In the genomic region with DNA sequence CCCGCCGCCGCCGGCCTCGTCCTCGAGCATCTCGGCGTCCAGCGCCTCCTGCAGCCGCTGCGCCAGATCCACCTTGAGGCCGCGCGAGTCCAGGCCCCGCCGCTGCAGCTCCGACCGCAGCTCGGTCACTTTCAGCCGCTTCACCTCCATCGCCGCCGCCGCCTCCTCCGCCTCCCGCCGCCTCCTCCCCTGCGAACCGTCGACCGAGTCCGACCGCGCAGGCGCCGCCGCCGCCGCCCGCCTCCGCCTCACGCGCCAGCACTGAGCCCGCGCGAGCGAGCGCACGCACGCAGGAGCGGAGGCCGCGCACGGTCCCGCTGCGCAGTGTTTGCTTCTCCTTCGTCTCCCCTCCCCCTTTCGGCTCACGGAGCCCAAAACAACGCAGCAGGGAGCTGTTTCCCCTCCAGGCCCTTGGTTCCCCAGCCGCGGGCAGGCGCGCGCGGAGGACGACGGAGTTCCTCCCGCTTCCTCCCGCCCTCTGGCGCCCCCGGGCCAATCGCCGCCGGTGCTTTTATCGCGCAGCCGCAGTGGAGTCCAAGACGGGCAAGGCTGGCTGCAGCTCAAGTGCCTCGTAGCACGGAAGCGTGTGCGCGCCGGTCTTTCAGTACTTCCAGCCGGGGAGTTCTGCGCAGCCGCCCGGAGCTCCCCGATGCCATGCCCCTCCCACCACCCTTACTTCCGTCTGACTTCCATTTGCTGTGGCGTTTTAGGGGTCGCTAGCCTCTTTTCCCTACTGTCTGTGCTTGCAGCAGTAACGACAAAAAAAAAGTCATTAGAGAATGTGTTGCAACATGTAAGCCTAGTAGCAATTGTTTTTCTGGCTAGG, we compare ENCODE assay signal across 1 cellular context.
A peak's percentile ranks its signal among the peaks of the same experiment; 100 is the strongest.
TF ChIP-seq lines count a peak whose summit lies in the region.

HNRNPUL2 (minus strand) TSS at position 451 of the 826 bp plus-strand sequence; CDS start at position 150, 301 bp downstream.

TF ChIP-seq in HepG2, 621 proteins besides CTCF, POLR2A, EP300 and RAD21 (continued from another document and continues in another):
- TF ChIP-seq ZBTB40 (IDR thresholded peaks at IDR 0.05) (no peak), ZBTB40 (CRISPR knock-in tag; IDR thresholded peaks at IDR 0.05) (peak; percentile 53; the same call in 1 of the 2 replicates), CERS6 (CRISPR knock-in tag; IDR thresholded peaks at IDR 0.05) (no peak), ZNF839 (CRISPR knock-in tag; IDR thresholded peaks at IDR 0.05; ENCODE audit: borderline replicate concordance) (no peak; the same call in 1 of the 2 replicates), POGZ (CRISPR knock-in tag; IDR thresholded peaks at IDR 0.05) (no peak), RBM39 (IDR thresholded peaks at IDR 0.05; ENCODE audit: low read depth, low read length, poor library complexity, severe bottlenecking) (peak; percentile 17), ZFP36 (IDR thresholded peaks at IDR 0.05; ENCODE audit: borderline replicate concordance, low read depth, low read length, partially characterized antibody) (no peak), ZNF75D (CRISPR knock-in tag; IDR thresholded peaks at IDR 0.05; ENCODE audit: borderline replicate concordance) (no peak), MIER2 (CRISPR knock-in tag; IDR thresholded peaks at IDR 0.05) (0 out of 2 replicates have a peak, but pooled peaks have one; percentile 47), RBFOX2 (IDR thresholded peaks at IDR 0.05; ENCODE audit: low read depth, low read length) (peak; percentile 98), HMG20B (CRISPR knock-in tag; conservative IDR thresholded peaks at IDR 0.05) (peak; percentile 67; the same call in 1 of the 2 replicates), ZNF614 (CRISPR knock-in tag; IDR thresholded peaks at IDR 0.05; ENCODE audit: borderline replicate concordance) (peak; percentile 47; the same call in 1 of the 2 replicates), MED1 (CRISPR knock-in tag; IDR thresholded peaks at IDR 0.05) (peak; percentile 80), AGO1 (IDR thresholded peaks at IDR 0.05; ENCODE audit: low read depth, low read length, poor library complexity, severe bottlenecking) (no peak), BRCA1 (CRISPR knock-in tag; IDR thresholded peaks at IDR 0.05) (no peak; the same call in 1 of the 2 replicates), ZFP36L2 (CRISPR knock-in tag; IDR thresholded peaks at IDR 0.05) (0 out of 2 replicates have a peak, but pooled peaks have one; percentile 50), ZNF746 (CRISPR knock-in tag; IDR thresholded peaks at IDR 0.05) (no peak; the same call in 1 of the 2 replicates), ZNF367 (CRISPR knock-in tag; IDR thresholded peaks at IDR 0.05; ENCODE audit: borderline replicate concordance) (peak; percentile 84; the same call in 1 of the 2 replicates), ZNF709 (CRISPR knock-in tag; IDR thresholded peaks at IDR 0.05) (peak; percentile 91), TBP (CRISPR knock-in tag; IDR thresholded peaks at IDR 0.05) (peak; percentile 63; the same call in 1 of the 2 replicates), JARID2 (CRISPR knock-in tag; IDR thresholded peaks at IDR 0.05; ENCODE audit: insufficient replicate concordance) (no peak), ZNF775 (CRISPR knock-in tag; IDR thresholded peaks at IDR 0.05; ENCODE audit: borderline replicate concordance) (no peak), CBX5 (CRISPR knock-in tag; IDR thresholded peaks at IDR 0.05; ENCODE audit: borderline replicate concordance) (peak; percentile 91; the same call in 1 of the 2 replicates), JUND (CRISPR knock-in tag; IDR thresholded peaks at IDR 0.05) (no peak), CENPX (CRISPR knock-in tag; IDR thresholded peaks at IDR 0.05) (no peak), RXRA (CRISPR knock-in tag; IDR thresholded peaks at IDR 0.05) (peak; percentile 67; the same call in 1 of the 2 replicates), GTF2F1 (IDR thresholded peaks at IDR 0.05; ENCODE audit: low read length) (peak; percentile 32; the same call in 1 of the 2 replicates), GLI4 (CRISPR knock-in tag; IDR thresholded peaks at IDR 0.05; ENCODE audit: borderline replicate concordance) (peak; percentile 65), ZNF354B (CRISPR knock-in tag; IDR thresholded peaks at IDR 0.05) (no peak), IKZF5 (CRISPR knock-in tag; IDR thresholded peaks at IDR 0.05) (peak; percentile 59; the same call in 1 of the 2 replicates), ZNF766 (CRISPR knock-in tag; IDR thresholded peaks at IDR 0.05; ENCODE audit: borderline replicate concordance) (peak; percentile 95), ZNF773 (CRISPR knock-in tag; IDR thresholded peaks at IDR 0.05; ENCODE audit: borderline replicate concordance) (peak; percentile 84), SAP130 (CRISPR knock-in tag; IDR thresholded peaks at IDR 0.05; ENCODE audit: low read depth) (peak; percentile 92), SSRP1 (CRISPR knock-in tag; IDR thresholded peaks at IDR 0.05) (no peak), ARNT (IDR thresholded peaks at IDR 0.05) (no peak), TARDBP (CRISPR knock-in tag; IDR thresholded peaks at IDR 0.05) (no peak; the same call in none of the 2 replicates), ZNF672 (CRISPR knock-in tag; IDR thresholded peaks at IDR 0.05) (no peak), NR2F1 (CRISPR knock-in tag; IDR thresholded peaks at IDR 0.05) (no peak), ZMYM2 (CRISPR knock-in tag; IDR thresholded peaks at IDR 0.05) (no peak), ZNF557 (CRISPR knock-in tag; IDR thresholded peaks at IDR 0.05) (peak; percentile 63; the same call in 1 of the 2 replicates), GLMP (CRISPR knock-in tag; IDR thresholded peaks at IDR 0.05; ENCODE audit: borderline replicate concordance) (peak; percentile 68; the same call in 1 of the 2 replicates), TP53 (CRISPR knock-in tag; conservative IDR thresholded peaks at IDR 0.05) (no peak), ZNF235 (CRISPR knock-in tag; IDR thresholded peaks at IDR 0.05; ENCODE audit: borderline replicate concordance) (no peak), CENPBD1 (CRISPR knock-in tag; IDR thresholded peaks at IDR 0.05; ENCODE audit: borderline replicate concordance, low read depth) (no peak; the same call in 1 of the 2 replicates), ZNF781 (CRISPR knock-in tag; IDR thresholded peaks at IDR 0.05; ENCODE audit: borderline replicate concordance, not compliant biosample characterization) (peak; percentile 66)
- TF ChIP-seq, protein P1, sequence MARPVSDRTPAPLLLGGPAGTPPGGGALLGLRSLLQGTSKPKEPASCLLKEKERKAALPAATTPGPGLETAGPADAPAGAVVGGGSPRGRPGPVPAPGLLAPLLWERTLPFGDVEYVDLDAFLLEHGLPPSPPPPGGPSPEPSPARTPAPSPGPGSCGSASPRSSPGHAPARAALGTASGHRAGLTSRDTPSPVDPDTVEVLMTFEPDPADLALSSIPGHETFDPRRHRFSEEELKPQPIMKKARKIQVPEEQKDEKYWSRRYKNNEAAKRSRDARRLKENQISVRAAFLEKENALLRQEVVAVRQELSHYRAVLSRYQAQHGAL (CRISPR knock-in tag; IDR thresholded peaks at IDR 0.05; ENCODE audit: not compliant biosample characterization) = peak; percentile 83
- TF ChIP-seq, protein P2, sequence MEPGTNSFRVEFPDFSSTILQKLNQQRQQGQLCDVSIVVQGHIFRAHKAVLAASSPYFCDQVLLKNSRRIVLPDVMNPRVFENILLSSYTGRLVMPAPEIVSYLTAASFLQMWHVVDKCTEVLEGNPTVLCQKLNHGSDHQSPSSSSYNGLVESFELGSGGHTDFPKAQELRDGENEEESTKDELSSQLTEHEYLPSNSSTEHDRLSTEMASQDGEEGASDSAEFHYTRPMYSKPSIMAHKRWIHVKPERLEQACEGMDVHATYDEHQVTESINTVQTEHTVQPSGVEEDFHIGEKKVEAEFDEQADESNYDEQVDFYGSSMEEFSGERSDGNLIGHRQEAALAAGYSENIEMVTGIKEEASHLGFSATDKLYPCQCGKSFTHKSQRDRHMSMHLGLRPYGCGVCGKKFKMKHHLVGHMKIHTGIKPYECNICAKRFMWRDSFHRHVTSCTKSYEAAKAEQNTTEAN (CRISPR knock-in tag; conservative IDR thresholded peaks at IDR 0.05) = peak; percentile 85
- TF ChIP-seq, protein P3, sequence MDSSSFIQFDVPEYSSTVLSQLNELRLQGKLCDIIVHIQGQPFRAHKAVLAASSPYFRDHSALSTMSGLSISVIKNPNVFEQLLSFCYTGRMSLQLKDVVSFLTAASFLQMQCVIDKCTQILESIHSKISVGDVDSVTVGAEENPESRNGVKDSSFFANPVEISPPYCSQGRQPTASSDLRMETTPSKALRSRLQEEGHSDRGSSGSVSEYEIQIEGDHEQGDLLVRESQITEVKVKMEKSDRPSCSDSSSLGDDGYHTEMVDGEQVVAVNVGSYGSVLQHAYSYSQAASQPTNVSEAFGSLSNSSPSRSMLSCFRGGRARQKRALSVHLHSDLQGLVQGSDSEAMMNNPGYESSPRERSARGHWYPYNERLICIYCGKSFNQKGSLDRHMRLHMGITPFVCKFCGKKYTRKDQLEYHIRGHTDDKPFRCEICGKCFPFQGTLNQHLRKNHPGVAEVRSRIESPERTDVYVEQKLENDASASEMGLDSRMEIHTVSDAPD (CRISPR knock-in tag; IDR thresholded peaks at IDR 0.05) = no peak
